17 cellular contexts compared by ENCODE assay signal in genomic region chr3:55907616-55908015, GRCh38.
DNase-seq lines count a peak whose midpoint lies in the region; ATAC-seq lines count a peak whose summit lies in the region.
"Had no signal": no experiment of that assay in that cellular context is flagged by ENCODE, and none has a peak within 500 bp of the region (broad histone marks: within the 10 kb centered on the region; RNA-seq: fewer than 3 reads in every experiment).

No MANE protein-coding gene starts in this region.

- no peak overlapping the region for H3K23ac ChIP-seq in neuronal stem cell (ENCODE audit: low read depth, low read length, poor library complexity)

- H3K14ac ChIP-seq in neuronal stem cell (ENCODE audit: low read length): no peak overlapping the region

- H2BK5ac ChIP-seq in neuronal stem cell (ENCODE audit: low read length): no peak overlapping the region

- peaks cover 4 to 18% of the 10 kb centered on the region in 2 donors for H3K4me1 ChIP-seq in neuronal stem cell (ENCODE audit: control insufficient read depth in 2 of 2, insufficient read depth in 1 of 2, low read depth in 1 of 2, low read length in 2 of 2)
- H3K4me1 ChIP-seq: BLaER1 had no signal

- H2BK15ac ChIP-seq in neuronal stem cell (ENCODE audit: low read length): no peak overlapping the region

- no peak overlapping the region for H3K4me2 ChIP-seq in neuronal stem cell (ENCODE audit: insufficient read depth, low read length, poor library complexity, severe bottlenecking)
- H3K4me2 ChIP-seq: BLaER1, KMS-11 had no signal

- no peak overlapping the region for H3K27ac ChIP-seq in neuronal stem cell (replicated peaks; ENCODE audit: low read length)
- H3K27ac ChIP-seq: BLaER1, HL-60, KMS-11, SJCRH30 had no signal

- no peak overlapping the region for H4K91ac ChIP-seq in neuronal stem cell (ENCODE audit: low read depth, low read length, poor library complexity)

- no peaks in the 10 kb centered on the region for H3K27me3 ChIP-seq in neuronal stem cell (ENCODE audit: control insufficient read depth in 3 of 3, insufficient read depth in 3 of 3, low read depth in 1 of 3, low read length in 3 of 3)
- H3K27me3 ChIP-seq: BLaER1, SJCRH30 had no signal

- DNase-seq in NCI-H748 (lab: John Stamatoyannopoulos, UW; ENCODE audit: unreplicated experiment) (peak; percentile 67), NCI-H748 treated with DMSO at 0.1 percent for 48 hours (lab: John Stamatoyannopoulos, UW) (no peak), DMS79 (lab: John Stamatoyannopoulos, UW) (peak; percentile 21), NCI-H2227 treated with DMSO at 0.1 percent for 48 hours (lab: John Stamatoyannopoulos, UW) (peak; percentile 51), neuronal stem cell (ENCODE audit: low spot score) (no peak), mucosa of gallbladder (ENCODE audit: low spot score) (no peak)
- DNase-seq in activated CD8-positive, alpha-beta memory T cell treated with anti-CD3 and anti-CD28 coated beads for 24 hours: no peak
- DNase-seq: CD4-positive, alpha-beta T cell; MM.1S; NCI-H526 treated with DMSO at 0.1 percent for 48 hours; SJCRH30; T-cell had no signal

- H4K8ac ChIP-seq in neuronal stem cell (ENCODE audit: low read depth, low read length): no peak overlapping the region

- no peak overlapping the region for H2BK12ac ChIP-seq in neuronal stem cell (ENCODE audit: low read length)

- H2BK120ac ChIP-seq in neuronal stem cell (ENCODE audit: low read depth, low read length): no peak overlapping the region

- H3K9ac ChIP-seq in neuronal stem cell (ENCODE audit: low read depth, low read length, poor library complexity): no peak overlapping the region
- H3K9ac ChIP-seq: BLaER1, KMS-11 had no signal

- no peak overlapping the region for H3K4ac ChIP-seq in neuronal stem cell (ENCODE audit: low read length)

- no peaks in the 10 kb centered on the region for H3K36me3 ChIP-seq in neuronal stem cell (replicated peaks in 1 of 2; ENCODE audit: control insufficient read depth in 2 of 2, insufficient read depth in 2 of 2, low read length in 2 of 2)
- H3K36me3 ChIP-seq: BLaER1, SJCRH30 had no signal

- no peak overlapping the region for H3K4me3 ChIP-seq in neuronal stem cell (ENCODE audit: low read length in 2 of 2)
- H3K4me3 ChIP-seq: BLaER1, SJCRH30 had no signal

- no peaks in the 10 kb centered on the region for H3K79me1 ChIP-seq in neuronal stem cell (ENCODE audit: low read depth, low read length)

- ATAC-seq in GM19455 (IDR thresholded peaks at IDR 0.05; ENCODE audit: unreplicated experiment): no peak
- ATAC-seq: HCT116, T-cell had no signal

- WGBS in neuronal stem cell (ENCODE audit: extremely low coverage in 2 of 2, insufficient read length in 2 of 2, insufficient replicate concordance in 1 of 2), 2 donors: no CpG with 5 or more reads among the region's 3 CpGs

- no peaks in the 10 kb centered on the region for H3K9me3 ChIP-seq in neuronal stem cell (replicated peaks in 1 of 2; ENCODE audit: control insufficient read depth in 2 of 2, insufficient read depth in 1 of 2, low read depth in 1 of 2, low read length in 2 of 2)
- H3K9me3 ChIP-seq: BLaER1, SJCRH30 had no signal

- H3K18ac ChIP-seq in neuronal stem cell (ENCODE audit: low read length): no peak overlapping the region

- H2AFZ ChIP-seq in neuronal stem cell (ENCODE audit: low read length): peak overlapping the region; percentile 24

- no peak overlapping the region for H2AK5ac ChIP-seq in neuronal stem cell (ENCODE audit: low read depth, low read length)

Comparison
In these comparisons a context has a peak if more than half of its experiments do, and no peak if none do; other contexts are left out.
1. DNase-seq: peak in NCI-H748 (single experiment), DMS79 (single experiment) and NCI-H2227 treated with DMSO at 0.1 percent for 48 hours (single experiment); none in NCI-H748 treated with DMSO at 0.1 percent for 48 hours (single experiment), neuronal stem cell (single experiment), mucosa of gallbladder (single experiment) and activated CD8-positive, alpha-beta memory T cell treated with anti-CD3 and anti-CD28 coated beads for 24 hours (single experiment).